26 cellular contexts compared by ENCODE assay signal in genomic region chr5:168925160-168925559, GRCh38.
"Had no signal": no experiment of that assay in that cellular context is flagged by ENCODE, and none has a peak within 500 bp of the region (broad histone marks: within the 10 kb centered on the region; RNA-seq: fewer than 3 reads in every experiment).

No MANE protein-coding gene starts in this region.

- H3K9me3 ChIP-seq: adrenal gland, ascending aorta, breast epithelium, colonic mucosa had no signal

- H3K36me3 ChIP-seq: adrenal gland, ascending aorta, breast epithelium, cardiac muscle cell, colonic mucosa had no signal

- H3K27ac ChIP-seq: adrenal gland, ascending aorta, breast epithelium, cardiac muscle cell, colonic mucosa had no signal

- DNase-seq: activated CD4-positive, alpha-beta memory T cell treated with anti-CD3 and anti-CD28 coated beads for 36 hours; activated CD4-positive, alpha-beta T cell treated with anti-CD3 and anti-CD28 coated beads for 36 hours; activated CD4-positive, alpha-beta T cell treated with anti-CD3 and anti-CD28 coated beads, Interleukin-2, amount 10 ng/mL, durations not matched to agents 24 days and 14 days; activated CD4-positive, CD25-positive, alpha-beta regulatory T cell; activated CD4-positive, CD25-positive, alpha-beta regulatory T cell treated with anti-CD3 and anti-CD28 coated beads, Interleukin-2, amount 50 U/mL, for 72 hours; activated CD8-positive, alpha-beta memory T cell treated with anti-CD3 and anti-CD28 coated beads, Interleukin-2, amount 10 ng/mL, durations not matched to agents 7 days and 5 days; activated CD8-positive, alpha-beta memory T cell treated with anti-CD3 and anti-CD28 coated beads, Interleukin-2, amount 50 U/mL, for 4 hours; activated CD8-positive, alpha-beta T cell treated with anti-CD3 and anti-CD28 coated beads, Interleukin-2, amount 10 ng/mL, durations not matched to agents 7 days and 5 days; activated effector memory CD4-positive, alpha-beta T cell treated with anti-CD3 and anti-CD28 coated beads, Interleukin-2, amount 50 U/mL, for 16 hours; activated naive CD4-positive, alpha-beta T cell treated with anti-CD3 and anti-CD28 coated beads for 36 hours; activated naive CD8-positive, alpha-beta T cell treated with anti-CD3 and anti-CD28 coated beads for 36 hours; activated naive CD8-positive, alpha-beta T cell treated with anti-CD3 and anti-CD28 coated beads, Interleukin-2, amount 50 U/mL, for 24 hours; activated T-cell treated with anti-CD3 and anti-CD28 coated beads, Interleukin-2, amount 50 U/mL, for 1 hour; activated T-cell treated with anti-CD3 and anti-CD28 coated beads, Interleukin-2, amount 50 U/mL, for 48 hours; adrenal gland; central memory CD4-positive, alpha-beta T cell; cerebellar nuclear complex; colonic mucosa; effector memory CD4-positive, alpha-beta T cell; endodermal cell; foreskin fibroblast; T-helper 2 cell had no signal

- H3K4me3 ChIP-seq: adrenal gland, ascending aorta, breast epithelium, cardiac muscle cell, colonic mucosa had no signal

- FAIRE-seq: frontal cortex had no signal

- H3K27me3 ChIP-seq: adrenal gland, ascending aorta, breast epithelium, cardiac muscle cell, colonic mucosa had no signal

- H3K4me1 ChIP-seq: adrenal gland, ascending aorta, breast epithelium, colonic mucosa had no signal
